In genomic region chr10:37763132-37763531, GRCh38 we compare ENCODE assay signal across 20 cellular contexts.
DNase-seq lines count a peak whose midpoint lies in the region; ATAC-seq and TF ChIP-seq lines count a peak whose summit lies in the region.
"Had no signal": no experiment of that assay in that cellular context is flagged by ENCODE, and none has a peak within 500 bp of the region (broad histone marks: within the 10 kb centered on the region; RNA-seq: fewer than 3 reads in every experiment).

No MANE protein-coding gene starts in this region.

- no peak overlapping the region for H2AFZ ChIP-seq in DND-41 (ENCODE audit: low read depth, low read length)

- H3K9me3 ChIP-seq in DND-41 (ENCODE audit: insufficient read depth, low read length, severe bottlenecking) (peaks cover 10% of the 10 kb centered on the region), esophagus muscularis mucosa (peaks cover 0 to 42% (median 22%) of the 10 kb centered on the region in 4 donors), left ventricle myocardium inferior (replicated peaks) (peaks cover 46% of the 10 kb centered on the region)
- H3K9me3 ChIP-seq: BE2C had no signal

- H3K4me3 ChIP-seq in DND-41 (ENCODE audit: low read depth in 1 of 2, low read length in 2 of 2) (no peak overlapping the region), esophagus muscularis mucosa (no peak overlapping the region), left ventricle myocardium inferior (no peak overlapping the region)
- no peak overlapping the region for H3K4me3 ChIP-seq in Jurkat, Clone E6-1 (ENCODE audit: low read length)
- H3K4me3 ChIP-seq: BLaER1 had no signal

- 0 out of 2 replicates have a peak, but pooled peaks cover 2% of the 10 kb centered on the region for H3K4me1 ChIP-seq in DND-41 (ENCODE audit: insufficient read depth, low read length)
- H3K4me1 ChIP-seq in esophagus muscularis mucosa, result no peaks in the 10 kb centered on the region
- no peaks in the 10 kb centered on the region for H3K4me1 ChIP-seq in left ventricle myocardium inferior
- H3K4me1 ChIP-seq: BE2C, BLaER1 had no signal

- TF ChIP-seq EP300 in esophagus muscularis mucosa (IDR thresholded peaks at IDR 0.05), result no peak

- intact Hi-C loops in esophagus muscularis mucosa (cut with DNase I), result no loop called here
- intact Hi-C loops in left ventricle myocardium inferior (cut with micrococcal nuclease), result no loop called here

- no peaks in the 10 kb centered on the region for H3K79me2 ChIP-seq in DND-41 (ENCODE audit: insufficient read depth, low read length)

- TF ChIP-seq CTCF in DND-41 (IDR thresholded peaks at IDR 0.05; ENCODE audit: borderline replicate concordance, extremely low read depth, low read length, poor library complexity, severe bottlenecking) (no peak), esophagus muscularis mucosa (IDR thresholded peaks at IDR 0.05) (no peak), left ventricle myocardium inferior (IDR thresholded peaks at IDR 0.05; ENCODE audit: borderline replicate concordance) (no peak)

- H3K36me3 ChIP-seq in DND-41 (ENCODE audit: insufficient read depth, low read length) (no peaks in the 10 kb centered on the region), esophagus muscularis mucosa (peaks cover 0 to 8% (median 4%) of the 10 kb centered on the region in 4 donors), left ventricle myocardium inferior (no peaks in the 10 kb centered on the region)
- H3K36me3 ChIP-seq: BE2C had no signal

- DNase-seq in DND-41, result peak; percentile 28
- peak; percentile 68 for DNase-seq in Jurkat, Clone E6-1 (ENCODE audit: low read depth, low spot score)
- peak; percentile 62 for DNase-seq in esophagus muscularis mucosa (ENCODE audit: extremely low spot score)
- DNase-seq in stimulated activated CD4-positive, alpha-beta T cell treated with anti-CD3 and anti-CD28 coated beads, Interleukin-12 subunit alpha, Interleukin-12 subunit beta, amount 100 ng/mL, for 4 hours, result no peak
- DNase-seq in left ventricle myocardium inferior, result no peak
- no peak for DNase-seq in activated CD4-positive, CD25-positive, alpha-beta regulatory T cell treated with anti-CD3 and anti-CD28 coated beads, Interleukin-2, amount 50 U/mL, for 72 hours
- DNase-seq: 8988T; ACHN; BE2C; C1 segment of cervical spinal cord; CD4-positive, alpha-beta memory T cell; CD4-positive, CD25-positive, alpha-beta regulatory T cell; CD8-positive, alpha-beta memory T cell; COR-L47; DMS 273 treated with DMSO at 0.1 percent for 48 hours; DMS153; DMS53; DMS79; GF-D8 had no signal

- no peak overlapping the region for H3K9ac ChIP-seq in DND-41 (ENCODE audit: low read depth, low read length)
- H3K9ac ChIP-seq: BLaER1 had no signal

- H4K20me1 ChIP-seq in DND-41 (ENCODE audit: insufficient read depth, low read length), result no peaks in the 10 kb centered on the region
- H4K20me1 ChIP-seq: BLaER1 had no signal

- no peaks in the 10 kb centered on the region for H3K27me3 ChIP-seq in DND-41 (ENCODE audit: insufficient read depth, low read length, poor library complexity)
- no peaks in the 10 kb centered on the region for H3K27me3 ChIP-seq in esophagus muscularis mucosa
- H3K27me3 ChIP-seq in left ventricle myocardium inferior (ENCODE audit: low read depth), result no peaks in the 10 kb centered on the region
- H3K27me3 ChIP-seq: BE2C, BLaER1 had no signal

- H3K27ac ChIP-seq in DND-41 (ENCODE audit: low read length), result no peak overlapping the region
- no peak overlapping the region for H3K27ac ChIP-seq in esophagus muscularis mucosa (replicated peaks in 1 of 4)
- no peak overlapping the region for H3K27ac ChIP-seq in left ventricle myocardium inferior (replicated peaks)
- H3K27ac ChIP-seq: BLaER1 had no signal

- no peak overlapping the region for H3K4me2 ChIP-seq in DND-41 (ENCODE audit: insufficient read depth, low read length)
- H3K4me2 ChIP-seq: BLaER1 had no signal

- TF ChIP-seq POLR2A in esophagus muscularis mucosa (IDR thresholded peaks at IDR 0.05; ENCODE audit: low read depth), result no peak

- ATAC-seq in DND-41 (ENCODE audit: insufficient read depth, low read depth), result peak; percentile 39; the same call in 1 of the 3 replicates

- 57% methylated on average over 3 of the region's 3 CpGs for WGBS in esophagus muscularis mucosa

Comparison
In these comparisons a context has a peak if more than half of its experiments do, and no peak if none do; other contexts are left out.
1. DNase-seq: peak in DND-41 (single experiment), Jurkat, Clone E6-1 (single experiment) and esophagus muscularis mucosa (single experiment); none in stimulated activated CD4-positive, alpha-beta T cell treated with anti-CD3 and anti-CD28 coated beads, Interleukin-12 subunit alpha, Interleukin-12 subunit beta, amount 100 ng/mL, for 4 hours (single experiment), left ventricle myocardium inferior (single experiment) and activated CD4-positive, CD25-positive, alpha-beta regulatory T cell treated with anti-CD3 and anti-CD28 coated beads, Interleukin-2, amount 50 U/mL, for 72 hours (single experiment).